9 cellular contexts compared by ENCODE assay signal in the genomic region with DNA sequence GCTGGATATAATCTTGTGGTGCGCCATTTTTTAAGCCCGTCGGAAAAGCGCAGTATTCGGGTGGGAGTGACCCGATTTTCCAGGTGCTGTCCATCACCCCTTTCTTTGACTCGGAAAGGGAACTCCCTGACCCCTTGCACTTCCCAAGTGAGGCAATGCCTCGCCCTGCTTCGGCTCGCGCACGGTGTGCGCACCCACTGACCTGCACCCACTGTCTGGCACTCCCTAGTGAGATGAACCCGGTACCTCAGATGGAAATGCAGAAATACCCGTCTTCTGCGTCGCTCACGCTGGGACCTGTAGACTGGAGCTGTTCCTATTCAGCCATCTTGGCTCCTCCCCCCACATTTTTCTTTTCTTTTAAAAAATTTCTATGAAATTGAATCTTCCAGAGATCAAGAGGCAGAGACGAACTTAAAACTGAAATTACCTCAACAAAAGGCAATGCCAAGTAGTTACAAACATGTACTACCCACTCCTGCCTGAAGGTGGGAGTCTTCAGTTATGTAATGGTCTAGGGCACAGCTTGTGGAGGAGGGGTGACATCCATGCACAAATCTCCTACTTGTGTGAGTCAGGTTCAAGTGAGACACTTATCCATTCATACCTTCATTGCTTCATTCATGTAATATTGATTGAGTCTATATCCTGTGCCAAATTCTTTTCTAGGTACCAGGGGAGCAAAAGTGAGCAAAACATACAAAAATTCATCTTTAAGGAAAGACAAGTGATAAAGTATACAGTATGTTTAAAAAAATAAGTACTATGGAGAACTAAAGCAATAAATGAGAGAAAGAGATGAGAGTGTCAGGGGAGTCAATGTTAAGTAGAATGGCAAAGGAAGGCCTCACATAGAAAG. TPM values are rescaled to one million over a fixed set of nuclear protein-coding genes. Genes with fewer than 3 reads are reported as not detected.
DNase-seq lines count a peak whose midpoint lies in the region; ATAC-seq, FAIRE-seq and TF ChIP-seq lines count a peak whose summit lies in the region.
"Not testable (repeated sequence)": the region's sequence is repeated elsewhere in the genome, so short reads cannot be mapped to it uniquely, and the experiment has no call there.
"Had no signal": no experiment of that assay in that cellular context is flagged by ENCODE, and none has a peak within 500 bp of the region (broad histone marks: within the 10 kb centered on the region; RNA-seq: fewer than 3 reads in every experiment).

No MANE protein-coding gene starts in this region.

- not testable (repeated sequence) for H3K4me2 ChIP-seq in OCI-LY3 (ENCODE audit: low read length)

- H3K27me3 Mint-ChIP-seq in activated T-cell treated with anti-CD3 and anti-CD28 coated beads, Interleukin-2, amount 50 U/mL, for 72 hours (ENCODE audit: low read depth), result peaks cover 39% of the 10 kb centered on the region

- H2AFZ ChIP-seq in OCI-LY3 (ENCODE audit: low read depth, low read length), result not testable (repeated sequence)

- not testable (repeated sequence) for H3K4me1 ChIP-seq in OCI-LY3 (ENCODE audit: low read length); left lung; testis

- FAIRE-seq in H54 (lab: Jason Lieb, UNC), result peak; percentile 72

- not testable (repeated sequence) for H3K9ac ChIP-seq in OCI-LY3 (ENCODE audit: low read length)

- not testable (repeated sequence) for H3K36me3 ChIP-seq in OCI-LY3 (replicated peaks; ENCODE audit: low read depth, low read length); left lung; testis (ENCODE audit: low read depth, missing control alignments)

- not testable (repeated sequence) for H3K9me3 ChIP-seq in OCI-LY3 (ENCODE audit: insufficient read depth, low read length); left lung; testis

- 78 to 80% methylated on average over 18 to 19 of the region's 19 CpGs for WGBS in testis, 2 donors

- not testable (repeated sequence) for H3K79me2 ChIP-seq in OCI-LY3 (ENCODE audit: low read length)

- ATAC-seq in activated T-cell treated with anti-CD3 and anti-CD28 coated beads, Interleukin-2, amount 50 U/mL, for 72 hours (replicated peaks in 1 of 2), result not testable (repeated sequence)
- ATAC-seq in left lung, result peak; percentile 74

- not testable (repeated sequence) for H4K20me1 ChIP-seq in OCI-LY3 (ENCODE audit: insufficient read depth, low read length)

- H3K27ac ChIP-seq in OCI-LY3 (ENCODE audit: low read length); left lung; testis: not testable (repeated sequence)

- TF ChIP-seq CTCF in OCI-LY3 (IDR thresholded peaks at IDR 0.05; ENCODE audit: low read depth, low read length) (peak; percentile 70), left lung (IDR thresholded peaks at IDR 0.05) (peak; percentile 33 to 47), testis (IDR thresholded peaks at IDR 0.05) (peak in 1 of 3 experiments; percentile 33)

- DNase-seq in DMS 273 (lab: John Stamatoyannopoulos, UW; ENCODE audit: unreplicated experiment) (peak; percentile 65), H54 (ENCODE audit: insufficient read length, low spot score) (peak; percentile 54), NAMALWA (ENCODE audit: low spot score) (peak; percentile 80), fibroblast of gingiva (ENCODE audit: low read depth) (peak; percentile 21), testis (peak; percentile 17)
- DNase-seq in activated T-cell treated with anti-CD3 and anti-CD28 coated beads, Interleukin-2, amount 50 U/mL, for 72 hours, result peak; percentile 14 to 22
- not testable (repeated sequence) for DNase-seq in left lung

- H3K4me3 ChIP-seq in OCI-LY3 (ENCODE audit: low read length); left lung; testis: not testable (repeated sequence)

- intact Hi-C loops in left lung (cut with DNase I); testis (cut with DNase I; ENCODE audit: low total_unique reads): not testable (repeated sequence)

- TF ChIP-seq POLR2A in H54 (IDR thresholded peaks at IDR 0.05; ENCODE audit: low read depth, low read length); testis (IDR thresholded peaks at IDR 0.05): not testable (repeated sequence)

- not testable (repeated sequence) for H3K36me3 Mint-ChIP-seq in activated T-cell treated with anti-CD3 and anti-CD28 coated beads, Interleukin-2, amount 50 U/mL, for 72 hours (ENCODE audit: insufficient read depth in 2 of 2)

- H3K27me3 ChIP-seq in OCI-LY3 (ENCODE audit: low read depth, low read length), result peaks cover 32% of the 10 kb centered on the region
- not testable (repeated sequence) for H3K27me3 ChIP-seq in left lung, testis

- H3K9me3 Mint-ChIP-seq in activated T-cell treated with anti-CD3 and anti-CD28 coated beads, Interleukin-2, amount 50 U/mL, for 72 hours, result not testable (repeated sequence)

- not testable (repeated sequence) for H3K4me1 Mint-ChIP-seq in activated T-cell treated with anti-CD3 and anti-CD28 coated beads, Interleukin-2, amount 50 U/mL, for 72 hours (ENCODE audit: low read depth)

- H3K27ac Mint-ChIP-seq in activated T-cell treated with anti-CD3 and anti-CD28 coated beads, Interleukin-2, amount 50 U/mL, for 72 hours, result not testable (repeated sequence)

- H3K4me3 Mint-ChIP-seq in activated T-cell treated with anti-CD3 and anti-CD28 coated beads, Interleukin-2, amount 50 U/mL, for 72 hours, result not testable (repeated sequence)

RNA-seq across cellular contexts. Expression of a gene that starts 25.2 kb away (rescaled TPM):
- total RNA-seq in activated T-cell treated with anti-CD3 and anti-CD28 coated beads, Interleukin-2, amount 50 U/mL, for 72 hours, result not detected
- total RNA-seq in left lung, result under 1 TPM in 1 of 2 donors, not detected in 1; 0.34 TPM
- 10 to 100 TPM in 1 of 2 donors, 1 to 10 TPM in 1; 7.2 to 11.3 TPM for total RNA-seq in testis
- 8.4 TPM for polyA plus RNA-seq in testis (ENCODE audit: insufficient read depth, low read depth, low replicate concordance)
- total RNA-seq: naive thymus-derived CD8-positive, alpha-beta T cell had no signal
- polyA plus RNA-seq: naive thymus-derived CD8-positive, alpha-beta T cell had no signal

RNA-seq across cellular contexts. Expression of a gene that starts 31.3 kb away (rescaled TPM):
- not detected for total RNA-seq in activated T-cell treated with anti-CD3 and anti-CD28 coated beads, Interleukin-2, amount 50 U/mL, for 72 hours
- total RNA-seq in left lung, result under 1 TPM in 1 of 2 donors, not detected in 1; 0.13 TPM
- 10 to 100 TPM; 26.0 to 43.5 TPM for total RNA-seq in testis
- 29.0 TPM for polyA plus RNA-seq in testis (ENCODE audit: insufficient read depth, low read depth, low replicate concordance)
- total RNA-seq: naive thymus-derived CD8-positive, alpha-beta T cell had no signal
- polyA plus RNA-seq: naive thymus-derived CD8-positive, alpha-beta T cell had no signal

Comparison
In these comparisons a context has a peak if more than half of its experiments do, and no peak if none do; other contexts are left out.
1. RNA of a gene that starts 25.2 kb away (total RNA-seq): 7.2 to 11.3 TPM in testis; 0.34 TPM in left lung and not detected in activated T-cell treated with anti-CD3 and anti-CD28 coated beads, Interleukin-2, amount 50 U/mL, for 72 hours; every median in the first group is over 4 times any median in the second.
2. RNA of a gene that starts 31.3 kb away (total RNA-seq): 26.0 to 43.5 TPM in testis; 0.13 TPM in left lung and not detected in activated T-cell treated with anti-CD3 and anti-CD28 coated beads, Interleukin-2, amount 50 U/mL, for 72 hours; every median in the first group is over 10 times any median in the second.